Comparison of ENCODE assay signal across 8 cellular contexts in the genomic region with DNA sequence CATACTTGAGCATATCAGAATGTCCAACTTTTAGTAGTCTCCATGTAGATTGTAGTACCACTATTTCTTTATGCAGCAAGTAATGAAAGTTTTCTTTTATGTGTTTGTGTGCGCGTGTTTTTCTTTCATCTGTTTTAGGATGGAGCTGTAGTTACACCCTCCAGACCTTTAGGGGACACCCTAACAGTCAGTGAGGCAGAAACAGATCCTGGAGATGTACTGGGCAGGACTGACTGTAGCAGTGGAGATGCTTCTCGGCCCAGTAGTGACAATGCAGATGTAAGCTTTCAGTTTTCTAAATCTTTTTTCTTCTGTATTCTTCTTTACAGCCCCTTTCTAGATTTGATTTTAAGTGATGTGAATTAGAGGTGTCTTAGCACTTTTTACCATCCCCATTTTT.
A peak's percentile ranks its signal among the peaks of the same experiment; 100 is the strongest.
DNase-seq lines count a peak whose midpoint lies in the region; ATAC-seq and TF ChIP-seq lines count a peak whose summit lies in the region.

No MANE protein-coding gene starts in this region.

- peak overlapping the region in 1 of 2 donors; percentile 17 for H3K27ac ChIP-seq in ovary

- H3K4me3 ChIP-seq in MG63 (0 out of 2 replicates have a peak overlapping the region, but pooled peaks have one; percentile 4), ovary (no peak overlapping the region)

- intact Hi-C loops in natural killer cell (cut with micrococcal nuclease) (no loop called here), ovary (cut with DNase I) (loop anchor here in 3 of 4 donors (10.0 kb wide), 1 partner anchor 97 kb away; the partner anchor contains the start of gene ARHGEF12 (in 3 of the 3))

- H3K9me3 ChIP-seq in MG63 = no peaks in the 10 kb centered on the region
- no peaks in the 10 kb centered on the region for H3K9me3 ChIP-seq in ovary

- peaks cover 19 to 20% of the 10 kb centered on the region in 2 donors for H3K4me1 Mint-ChIP-seq in natural killer cell

- H3K4me3 Mint-ChIP-seq in natural killer cell = no peak overlapping the region

- no peaks in the 10 kb centered on the region for H3K9me3 Mint-ChIP-seq in natural killer cell

- H3K36me3 ChIP-seq in MG63 (peaks cover 49% of the 10 kb centered on the region), ovary (no peaks in the 10 kb centered on the region)

- TF ChIP-seq CTCF in natural killer cell (IDR thresholded peaks at IDR 0.05) (no peak), ovary (IDR thresholded peaks at IDR 0.05) (no peak)

- no peak for TF ChIP-seq EP300 in ovary (IDR thresholded peaks at IDR 0.05)

- peaks cover 1% of the 10 kb centered on the region for H3K4me1 ChIP-seq in ovary (ENCODE audit: insufficient read depth)

- H3K27ac Mint-ChIP-seq in natural killer cell = peak overlapping the region; percentile 61 to 70

- 62 to 79% (median 70%) methylated on average over 3 of the region's 3 CpGs for WGBS in ovary, 3 donors

- TF ChIP-seq POLR2A in ovary (IDR thresholded peaks at IDR 0.05) = no peak

- ATAC-seq in natural killer cell (peak; percentile 68 to 72 (median 71)), HG03378 (IDR thresholded peaks at IDR 0.05; ENCODE audit: unreplicated experiment) (no peak), HG03097 (IDR thresholded peaks at IDR 0.05; ENCODE audit: low FRiP score, unreplicated experiment) (no peak)

- DNase-seq in ELF-1 (ENCODE audit: low read depth, low spot score) (peak; percentile 1), MG63 (peak; percentile 55), dedifferentiated amniotic fluid mesenchymal stem cell (ENCODE audit: extremely low spot score) (peak; percentile 52), natural killer cell (no peak), ovary (no peak), NCI-H187 (lab: John Stamatoyannopoulos, UW) (no peak)

- no peaks in the 10 kb centered on the region for H3K36me3 Mint-ChIP-seq in natural killer cell

- H3K27me3 ChIP-seq in MG63 (no peaks in the 10 kb centered on the region), ovary (no peaks in the 10 kb centered on the region)

- H3K27me3 Mint-ChIP-seq in natural killer cell (ENCODE audit: low read depth in 2 of 2) = no peaks in the 10 kb centered on the region

Comparison
In these comparisons a context has a peak if more than half of its experiments do, and no peak if none do; other contexts are left out.
1. DNase-seq: peak in ELF-1 (single experiment), MG63 (single experiment) and dedifferentiated amniotic fluid mesenchymal stem cell (single experiment); none in natural killer cell (single experiment), ovary (0 of 5) and NCI-H187 (0 of 2).
2. ATAC-seq: peak in natural killer cell (3 of 3); none in HG03378 (single experiment) and HG03097 (single experiment).